In the genomic region with DNA sequence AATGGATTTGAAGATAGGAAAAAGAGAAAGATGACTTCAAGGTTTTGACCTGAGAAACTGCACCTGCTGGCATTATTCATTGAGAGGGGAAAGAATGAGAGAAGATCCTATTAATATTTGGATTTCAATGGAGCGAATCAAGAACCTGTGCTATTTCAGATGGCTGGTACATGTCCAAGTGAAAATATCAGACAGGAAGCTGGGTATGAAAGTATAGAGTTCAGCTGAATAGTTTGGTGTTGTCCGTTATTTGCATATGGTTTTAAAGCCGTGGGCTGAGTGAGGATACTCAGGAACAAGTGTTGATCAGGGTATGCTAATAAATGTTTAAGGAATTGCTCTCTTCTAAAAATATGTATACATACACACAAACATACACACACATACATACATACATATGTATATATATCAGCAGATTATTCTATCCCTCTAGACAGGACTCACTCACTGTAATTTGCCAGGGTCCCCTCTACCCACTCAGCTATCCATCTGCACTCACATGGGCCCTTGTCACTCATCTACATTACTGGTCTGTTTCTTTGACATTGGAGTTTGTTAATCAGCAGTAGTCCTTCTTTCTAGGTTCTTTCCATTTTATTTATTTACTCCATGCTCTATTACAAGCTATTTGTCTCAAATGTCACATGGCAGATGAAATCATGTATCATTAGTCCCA, we compare ENCODE assay signal across 18 cellular contexts. TPM values are rescaled to one million over a fixed set of nuclear protein-coding genes. Genes with fewer than 3 reads are reported as not detected.
DNase-seq lines count a peak whose midpoint lies in the region; ATAC-seq, FAIRE-seq and TF ChIP-seq lines count a peak whose summit lies in the region.
"Had no signal": no experiment of that assay in that cellular context is flagged by ENCODE, and none has a peak within 500 bp of the region (broad histone marks: within the 10 kb centered on the region; RNA-seq: fewer than 3 reads in every experiment).

No MANE protein-coding gene starts in this region.

- H3K27ac Mint-ChIP-seq in WTC11, result peak overlapping the region; percentile 24; the same call in 1 of the 2 replicates
- H3K27ac Mint-ChIP-seq: progenitor cell of endocrine pancreas had no signal

- POLR2A ChIA-PET in WTC11 (lab: Charles Lee), result no interaction called here

- peaks cover 6% of the 10 kb centered on the region for H3K36me3 Mint-ChIP-seq in WTC11
- H3K36me3 Mint-ChIP-seq: CD4-positive, CD25-positive, alpha-beta regulatory T cell had no signal

- peaks cover 73% of the 10 kb centered on the region for H3K4me1 Mint-ChIP-seq in WTC11

- no peak for TF ChIP-seq CTCF in WTC11 (IDR thresholded peaks at IDR 0.05)

- no peaks in the 10 kb centered on the region for H3K36me3 ChIP-seq in small intestine (ENCODE audit: control insufficient read depth in 2 of 2, insufficient read depth in 2 of 2, low read length in 2 of 2)
- H3K36me3 ChIP-seq: heart left ventricle had no signal

- H3K4me3 ChIP-seq in small intestine (ENCODE audit: low read depth in 1 of 2, low read length in 2 of 2), result no peak overlapping the region
- H3K4me3 ChIP-seq: heart left ventricle, PC-9 had no signal

- no peaks in the 10 kb centered on the region for H3K9me3 Mint-ChIP-seq in WTC11

- H3K27ac ChIP-seq in small intestine (ENCODE audit: low read depth in 1 of 2, low read length in 1 of 2), result no peak overlapping the region
- H3K27ac ChIP-seq: heart left ventricle, PC-9 had no signal

- H3K9me3 ChIP-seq in small intestine (ENCODE audit: control insufficient read depth, low read depth), result no peaks in the 10 kb centered on the region
- H3K9me3 ChIP-seq: heart left ventricle had no signal

- H3K27me3 Mint-ChIP-seq in WTC11 (ENCODE audit: low read depth), result no peaks in the 10 kb centered on the region
- H3K27me3 Mint-ChIP-seq: CD4-positive, CD25-positive, alpha-beta regulatory T cell; progenitor cell of endocrine pancreas had no signal

- no peak overlapping the region for H3K4me3 Mint-ChIP-seq in WTC11
- H3K4me3 Mint-ChIP-seq: CD4-positive, CD25-positive, alpha-beta regulatory T cell had no signal

- CTCF ChIA-PET in WTC11 (lab: Charles Lee), result no interaction called here

- no peaks in the 10 kb centered on the region for H3K4me1 ChIP-seq in small intestine (ENCODE audit: control insufficient read depth in 2 of 2, insufficient read depth in 1 of 2, low read depth in 1 of 2, low read length in 1 of 2)

- ATAC-seq in GM18870 (IDR thresholded peaks at IDR 0.05; ENCODE audit: unreplicated experiment), result peak; percentile 96
- ATAC-seq in GM21576 (IDR thresholded peaks at IDR 0.05; ENCODE audit: unreplicated experiment), result peak; percentile 97
- peak; percentile 99 for ATAC-seq in HG03066 (IDR thresholded peaks at IDR 0.05; ENCODE audit: low read depth, unreplicated experiment)
- ATAC-seq in WTC11, result no peak
- ATAC-seq: heart left ventricle had no signal

- WGBS in small intestine, 3 donors, result 75 to 85% (median 83%) methylated on average over 3 of the region's 3 CpGs

- H3K27me3 ChIP-seq in small intestine (ENCODE audit: control insufficient read depth in 2 of 2, insufficient read depth in 2 of 2, low read length in 2 of 2), result no peaks in the 10 kb centered on the region
- H3K27me3 ChIP-seq: heart left ventricle had no signal

- DNase-seq in WTC11 (ENCODE audit: low spot score) (no peak), DMS 273 treated with DMSO at 0.1 percent for 48 hours (lab: John Stamatoyannopoulos, UW) (no peak), small intestine (no peak), activated gamma-delta T cell (lab: John Stamatoyannopoulos, UW) (no peak)
- no peak for DNase-seq in stimulated activated CD4-positive, alpha-beta T cell treated with anti-CD3 and anti-CD28 coated beads, Interleukin-4, amount 100 ng/mL, for 4 hours
- DNase-seq: activated CD8-positive, alpha-beta memory T cell treated with anti-CD3 and anti-CD28 coated beads, Interleukin-2, amount 50 U/mL, for 4 hours; amniotic stem cell; CD4-positive, CD25-positive, alpha-beta regulatory T cell; effector CD8-positive, alpha-beta T cell; heart left ventricle; mammary epithelial cell; PC-9; stimulated activated CD4-positive, alpha-beta T cell treated with anti-CD3 and anti-CD28 coated beads, Interleukin-2, amount 100 ng/mL, for 48 hours; substantia nigra had no signal

- no peak for FAIRE-seq in small intestine (lab: Jason Lieb, UNC)

TF ChIP-seq in WTC11, 78 proteins besides CTCF, POLR2A, EP300 and RAD21:
- TF ChIP-seq, protein P1, sequence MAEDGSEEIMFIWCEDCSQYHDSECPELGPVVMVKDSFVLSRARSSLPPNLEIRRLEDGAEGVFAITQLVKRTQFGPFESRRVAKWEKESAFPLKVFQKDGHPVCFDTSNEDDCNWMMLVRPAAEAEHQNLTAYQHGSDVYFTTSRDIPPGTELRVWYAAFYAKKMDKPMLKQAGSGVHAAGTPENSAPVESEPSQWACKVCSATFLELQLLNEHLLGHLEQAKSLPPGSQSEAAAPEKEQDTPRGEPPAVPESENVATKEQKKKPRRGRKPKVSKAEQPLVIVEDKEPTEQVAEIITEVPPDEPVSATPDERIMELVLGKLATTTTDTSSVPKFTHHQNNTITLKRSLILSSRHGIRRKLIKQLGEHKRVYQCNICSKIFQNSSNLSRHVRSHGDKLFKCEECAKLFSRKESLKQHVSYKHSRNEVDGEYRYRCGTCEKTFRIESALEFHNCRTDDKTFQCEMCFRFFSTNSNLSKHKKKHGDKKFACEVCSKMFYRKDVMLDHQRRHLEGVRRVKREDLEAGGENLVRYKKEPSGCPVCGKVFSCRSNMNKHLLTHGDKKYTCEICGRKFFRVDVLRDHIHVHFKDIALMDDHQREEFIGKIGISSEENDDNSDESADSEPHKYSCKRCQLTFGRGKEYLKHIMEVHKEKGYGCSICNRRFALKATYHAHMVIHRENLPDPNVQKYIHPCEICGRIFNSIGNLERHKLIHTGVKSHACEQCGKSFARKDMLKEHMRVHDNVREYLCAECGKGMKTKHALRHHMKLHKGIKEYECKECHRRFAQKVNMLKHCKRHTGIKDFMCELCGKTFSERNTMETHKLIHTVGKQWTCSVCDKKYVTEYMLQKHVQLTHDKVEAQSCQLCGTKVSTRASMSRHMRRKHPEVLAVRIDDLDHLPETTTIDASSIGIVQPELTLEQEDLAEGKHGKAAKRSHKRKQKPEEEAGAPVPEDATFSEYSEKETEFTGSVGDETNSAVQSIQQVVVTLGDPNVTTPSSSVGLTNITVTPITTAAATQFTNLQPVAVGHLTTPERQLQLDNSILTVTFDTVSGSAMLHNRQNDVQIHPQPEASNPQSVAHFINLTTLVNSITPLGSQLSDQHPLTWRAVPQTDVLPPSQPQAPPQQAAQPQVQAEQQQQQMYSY (CRISPR knock-in tag; IDR thresholded peaks at IDR 0.05), result no peak
- TF ChIP-seq EMX1 (CRISPR knock-in tag; IDR thresholded peaks at IDR 0.05), result no peak
- TF ChIP-seq, protein P2, sequence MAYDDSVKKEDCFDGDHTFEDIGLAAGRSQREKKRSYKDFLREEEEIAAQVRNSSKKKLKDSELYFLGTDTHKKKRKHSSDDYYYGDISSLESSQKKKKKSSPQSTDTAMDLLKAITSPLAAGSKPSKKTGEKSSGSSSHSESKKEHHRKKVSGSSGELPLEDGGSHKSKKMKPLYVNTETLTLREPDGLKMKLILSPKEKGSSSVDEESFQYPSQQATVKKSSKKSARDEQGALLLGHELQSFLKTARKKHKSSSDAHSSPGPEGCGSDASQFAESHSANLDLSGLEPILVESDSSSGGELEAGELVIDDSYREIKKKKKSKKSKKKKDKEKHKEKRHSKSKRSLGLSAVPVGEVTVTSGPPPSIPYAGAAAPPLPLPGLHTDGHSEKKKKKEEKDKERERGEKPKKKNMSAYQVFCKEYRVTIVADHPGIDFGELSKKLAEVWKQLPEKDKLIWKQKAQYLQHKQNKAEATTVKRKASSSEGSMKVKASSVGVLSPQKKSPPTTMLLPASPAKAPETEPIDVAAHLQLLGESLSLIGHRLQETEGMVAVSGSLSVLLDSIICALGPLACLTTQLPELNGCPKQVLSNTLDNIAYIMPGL (CRISPR knock-in tag; IDR thresholded peaks at IDR 0.05), result no peak
- no peak for TF ChIP-seq NFYB (CRISPR knock-in tag; conservative IDR thresholded peaks at IDR 0.05; ENCODE audit: low read depth)
- TF ChIP-seq, protein P3, sequence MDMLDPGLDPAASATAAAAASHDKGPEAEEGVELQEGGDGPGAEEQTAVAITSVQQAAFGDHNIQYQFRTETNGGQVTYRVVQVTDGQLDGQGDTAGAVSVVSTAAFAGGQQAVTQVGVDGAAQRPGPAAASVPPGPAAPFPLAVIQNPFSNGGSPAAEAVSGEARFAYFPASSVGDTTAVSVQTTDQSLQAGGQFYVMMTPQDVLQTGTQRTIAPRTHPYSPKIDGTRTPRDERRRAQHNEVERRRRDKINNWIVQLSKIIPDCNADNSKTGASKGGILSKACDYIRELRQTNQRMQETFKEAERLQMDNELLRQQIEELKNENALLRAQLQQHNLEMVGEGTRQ (CRISPR knock-in tag; IDR thresholded peaks at IDR 0.05), result no peak
- TF ChIP-seq, protein P4, sequence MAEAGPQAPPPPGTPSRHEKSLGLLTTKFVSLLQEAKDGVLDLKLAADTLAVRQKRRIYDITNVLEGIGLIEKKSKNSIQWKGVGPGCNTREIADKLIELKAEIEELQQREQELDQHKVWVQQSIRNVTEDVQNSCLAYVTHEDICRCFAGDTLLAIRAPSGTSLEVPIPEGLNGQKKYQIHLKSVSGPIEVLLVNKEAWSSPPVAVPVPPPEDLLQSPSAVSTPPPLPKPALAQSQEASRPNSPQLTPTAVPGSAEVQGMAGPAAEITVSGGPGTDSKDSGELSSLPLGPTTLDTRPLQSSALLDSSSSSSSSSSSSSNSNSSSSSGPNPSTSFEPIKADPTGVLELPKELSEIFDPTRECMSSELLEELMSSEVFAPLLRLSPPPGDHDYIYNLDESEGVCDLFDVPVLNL (CRISPR knock-in tag; IDR thresholded peaks at IDR 0.05; ENCODE audit: borderline replicate concordance, low read depth), result no peak
- no peak for TF ChIP-seq NR1H2 (CRISPR knock-in tag; IDR thresholded peaks at IDR 0.05)
- no peak for TF ChIP-seq CBFB (CRISPR knock-in tag; IDR thresholded peaks at IDR 0.05; ENCODE audit: low read depth)

RNA-seq across cellular contexts. Expression of a gene that starts 33.9 kb away (rescaled TPM):
- 4.1 to 5.2 TPM (median 4.2 TPM) in 3 replicates for total RNA-seq in WTC11 (2021)
- polyA plus RNA-seq in small intestine, result under 1 TPM; under 0.01 to 0.43 (median under 0.01) TPM
